In genomic region chr9:518540-518939, GRCh38 we compare ENCODE assay signal across 14 cellular contexts. TPM values are rescaled to one million over a fixed set of nuclear protein-coding genes. Genes with fewer than 3 reads are reported as not detected.
DNase-seq lines count a peak whose midpoint lies in the region; ATAC-seq and TF ChIP-seq lines count a peak whose summit lies in the region.
"Had no signal": no experiment of that assay in that cellular context is flagged by ENCODE, and none has a peak within 500 bp of the region (broad histone marks: within the 10 kb centered on the region; RNA-seq: fewer than 3 reads in every experiment).

No MANE protein-coding gene starts in this region.

- H3K27me3 ChIP-seq in CD8-positive, alpha-beta T cell (ENCODE audit: insufficient read depth, low read length): no peaks in the 10 kb centered on the region
- no peaks in the 10 kb centered on the region for H3K27me3 ChIP-seq in colonic mucosa
- H3K27me3 ChIP-seq: testis had no signal

- H3K9me3 ChIP-seq in CD8-positive, alpha-beta T cell (ENCODE audit: low read length): no peaks in the 10 kb centered on the region
- H3K9me3 ChIP-seq in colonic mucosa: no peaks in the 10 kb centered on the region
- H3K9me3 ChIP-seq: testis had no signal

- CTCF ChIA-PET in CD8-positive, alpha-beta T cell (lab: Charles Lee): no interaction called here

- peaks cover 14% of the 10 kb centered on the region for H3K4me1 ChIP-seq in CD8-positive, alpha-beta T cell (ENCODE audit: insufficient read depth, low read length)
- peaks cover 6% of the 10 kb centered on the region for H3K4me1 ChIP-seq in colonic mucosa
- H3K4me1 ChIP-seq: testis had no signal

- H3K4me3 ChIP-seq in CD8-positive, alpha-beta T cell (ENCODE audit: low read depth, low read length): no peak overlapping the region
- no peak overlapping the region for H3K4me3 ChIP-seq in colonic mucosa
- H3K4me3 ChIP-seq: testis had no signal

- no peak overlapping the region for H3K27ac ChIP-seq in CD8-positive, alpha-beta T cell (ENCODE audit: low read depth, low read length)
- H3K27ac ChIP-seq in colonic mucosa: peak overlapping the region; percentile 75

- DNase-seq in CD8-positive, alpha-beta T cell: no peak
- DNase-seq in LoVo (ENCODE audit: low spot score) (peak; percentile 50), colonic mucosa (peak; percentile 81)
- DNase-seq in naive thymus-derived CD8-positive, alpha-beta T cell: no peak
- no peak for DNase-seq in stimulated activated CD4-positive, alpha-beta T cell treated with anti-CD3 and anti-CD28 coated beads, Interleukin-12 subunit alpha, Interleukin-12 subunit beta, amount 100 ng/mL, for 4 hours
- DNase-seq: activated CD4-positive, CD25-positive, alpha-beta regulatory T cell; DMS153; effector memory CD8-positive, alpha-beta T cell; MM.1S; NCI-H1930; testis had no signal

- no peak for ATAC-seq in CD8-positive, alpha-beta T cell
- ATAC-seq in naive thymus-derived CD8-positive, alpha-beta T cell: no peak
- ATAC-seq in GM21390 (IDR thresholded peaks at IDR 0.05; ENCODE audit: unreplicated experiment) (no peak), GM19023 (IDR thresholded peaks at IDR 0.05; ENCODE audit: unreplicated experiment) (no peak)
- ATAC-seq: effector memory CD8-positive, alpha-beta T cell; Right ventricle myocardium inferior had no signal

- no peaks in the 10 kb centered on the region for H3K9me3 Mint-ChIP-seq in CD8-positive, alpha-beta T cell
- peaks cover 0 to 10% (median 2%) of the 10 kb centered on the region in 9 donors for H3K9me3 Mint-ChIP-seq in naive thymus-derived CD8-positive, alpha-beta T cell

- peak overlapping the region; percentile 83 for H3K27ac Mint-ChIP-seq in CD8-positive, alpha-beta T cell
- H3K27ac Mint-ChIP-seq in naive thymus-derived CD8-positive, alpha-beta T cell: peak overlapping the region in 8 of 10 donors; percentile 65 to 96 (median 82)
- H3K27ac Mint-ChIP-seq: effector memory CD8-positive, alpha-beta T cell had no signal

- peaks cover 34% of the 10 kb centered on the region for H3K4me1 Mint-ChIP-seq in CD8-positive, alpha-beta T cell (ENCODE audit: low read depth)
- peaks cover 10 to 51% (median 37%) of the 10 kb centered on the region in 4 donors for H3K4me1 Mint-ChIP-seq in naive thymus-derived CD8-positive, alpha-beta T cell

- peak overlapping the region in 1 of 2 donors; percentile 30 for H3K9ac ChIP-seq in colonic mucosa (ENCODE audit: low read depth in 2 of 2, low read length in 2 of 2)

- no peaks in the 10 kb centered on the region for H3K27me3 Mint-ChIP-seq in CD8-positive, alpha-beta T cell (ENCODE audit: low read depth)
- no peaks in the 10 kb centered on the region for H3K27me3 Mint-ChIP-seq in naive thymus-derived CD8-positive, alpha-beta T cell

- H3K4me3 Mint-ChIP-seq in CD8-positive, alpha-beta T cell: peak overlapping the region; percentile 49
- H3K4me3 Mint-ChIP-seq in naive thymus-derived CD8-positive, alpha-beta T cell: peak overlapping the region in 7 of 10 donors; percentile 1 to 85 (median 65)
- H3K4me3 Mint-ChIP-seq: effector memory CD8-positive, alpha-beta T cell had no signal

- no peak for TF ChIP-seq CTCF in CD8-positive, alpha-beta T cell (IDR thresholded peaks at IDR 0.05)
- TF ChIP-seq CTCF in colonic mucosa (IDR thresholded peaks at IDR 0.05): no peak

- H3K36me3 ChIP-seq in CD8-positive, alpha-beta T cell (ENCODE audit: insufficient read depth, low read length): no peaks in the 10 kb centered on the region
- H3K36me3 ChIP-seq in colonic mucosa: no peaks in the 10 kb centered on the region

- POLR2A ChIA-PET in CD8-positive, alpha-beta T cell (lab: Charles Lee): no interaction called here
- POLR2A ChIA-PET in naive thymus-derived CD8-positive, alpha-beta T cell (lab: Charles Lee): no interaction called here

- no peaks in the 10 kb centered on the region for H3K36me3 Mint-ChIP-seq in CD8-positive, alpha-beta T cell
- peaks cover 0 to 3% (median 0%) of the 10 kb centered on the region in 3 donors for H3K36me3 Mint-ChIP-seq in naive thymus-derived CD8-positive, alpha-beta T cell

- intact Hi-C loops in CD8-positive, alpha-beta T cell (cut with DNase I, micrococcal nuclease): no loop called here
- intact Hi-C loops in colonic mucosa (cut with DNase I): no loop called here

RNA-seq across cellular contexts. Expression of gene KANK1, which starts 14.0 kb away (rescaled TPM):
- total RNA-seq in CD8-positive, alpha-beta T cell: 1 to 10 TPM; 2.3 to 2.9 TPM
- total RNA-seq in colonic mucosa: 10 to 100 TPM; 23.8 to 28.0 TPM
- total RNA-seq in naive thymus-derived CD8-positive, alpha-beta T cell: 10 to 100 TPM; 10.1 to 13.0 TPM
- 10 to 100 TPM in 1 of 3 donors, 1 to 10 TPM in 2; 1.0 to 12.9 (median 5.4) TPM for polyA plus RNA-seq in naive thymus-derived CD8-positive, alpha-beta T cell

Comparison
In these comparisons a context has a peak if more than half of its experiments do, and no peak if none do; other contexts are left out.
1. DNase-seq: peak in LoVo (single experiment) and colonic mucosa (single experiment); none in CD8-positive, alpha-beta T cell (0 of 7), naive thymus-derived CD8-positive, alpha-beta T cell (0 of 10) and stimulated activated CD4-positive, alpha-beta T cell treated with anti-CD3 and anti-CD28 coated beads, Interleukin-12 subunit alpha, Interleukin-12 subunit beta, amount 100 ng/mL, for 4 hours (single experiment).